ENCODE assay signal across 26 cellular contexts in genomic region chr2:10821291-10821690, GRCh38. TPM values are rescaled to one million over a fixed set of nuclear protein-coding genes. Genes with fewer than 3 reads are reported as not detected.
A peak's percentile ranks its signal among the peaks of the same experiment; 100 is the strongest.
DNase-seq lines count a peak whose midpoint lies in the region; ATAC-seq, FAIRE-seq and TF ChIP-seq lines count a peak whose summit lies in the region.
"Had no signal": no experiment of that assay in that cellular context is flagged by ENCODE, and none has a peak within 500 bp of the region (broad histone marks: within the 10 kb centered on the region; RNA-seq: fewer than 3 reads in every experiment).

No MANE protein-coding gene starts in this region.

- H3K4me1 ChIP-seq in K562 (replicated peaks in 1 of 2; ENCODE audit: control insufficient read depth in 2 of 2, insufficient read depth in 2 of 2, low read length in 2 of 2) = peaks cover 0 to 3% of the 10 kb centered on the region in 2 experiments; a peak in 1 of 5 replicates
- no peaks in the 10 kb centered on the region for H3K4me1 ChIP-seq in breast epithelium
- H3K4me1 ChIP-seq: SJCRH30, thyroid gland had no signal

- no peaks in the 10 kb centered on the region for H4K20me1 ChIP-seq in K562 (replicated peaks; ENCODE audit: control insufficient read depth, insufficient read depth, low read length)

- H3K36me3 ChIP-seq in K562 (ENCODE audit: control insufficient read depth, insufficient read depth, low read length) (no peaks in the 10 kb centered on the region), breast epithelium (no peaks in the 10 kb centered on the region)
- H3K36me3 ChIP-seq: heart right ventricle, SJCRH30, thyroid gland had no signal

- POLR2A ChIA-PET in K562 (lab: Yijun Ruan, JAX) = no interaction called here

- intact Hi-C loops in K562 (cut with micrococcal nuclease) = no loop called here
- intact Hi-C loops in breast epithelium (cut with DNase I; ENCODE audit: low total_unique reads) = no loop called here

- peaks cover 45 to 67% of the 10 kb centered on the region in 2 experiments for H3K27me3 ChIP-seq in K562 (ENCODE audit: control insufficient read depth in 2 of 2, insufficient read depth in 2 of 2, low read length in 2 of 2)
- no peaks in the 10 kb centered on the region for H3K27me3 ChIP-seq in breast epithelium
- H3K27me3 ChIP-seq: body of pancreas, thyroid gland had no signal

- BruUV-seq in K562 (replicated peaks; lab: Mats Ljungman, UMichigan) = no TSS peak

- H3K27ac ChIP-seq in K562 (ENCODE audit: extremely low read depth, low read depth, low read length) = no peak overlapping the region
- no peak overlapping the region for H3K27ac ChIP-seq in breast epithelium
- H3K27ac ChIP-seq: 22Rv1, body of pancreas, PC-9, SJCRH30, thyroid gland, VCaP had no signal

- H3K4me2 ChIP-seq in K562 (ENCODE audit: insufficient read depth, low read length) = no peak overlapping the region
- H3K4me2 ChIP-seq: PC-9 had no signal

- H3K9ac ChIP-seq in K562 (ENCODE audit: insufficient read depth in 1 of 2, low read depth in 2 of 2, low read length in 2 of 2) = no peak overlapping the region

- no peak overlapping the region for H3K4me3 ChIP-seq in NB4 (ENCODE audit: low read depth, low read length)
- H3K4me3 ChIP-seq in K562 = no peak overlapping the region
- H3K4me3 ChIP-seq in breast epithelium = no peak overlapping the region
- H3K4me3 ChIP-seq: body of pancreas, heart right ventricle, PC-9, SJCRH30, thyroid gland had no signal

- CTCF ChIA-PET in K562 (lab: Yijun Ruan, JAX; ENCODE audit: low intra/inter-chr PET ratio) = no interaction called here

- TF ChIP-seq POLR2A in NB4 (IDR thresholded peaks at IDR 0.05; ENCODE audit: extremely low read depth, insufficient read length) = no peak
- no peak for TF ChIP-seq POLR2A in K562 (conservative IDR thresholded peaks at IDR 0.05)
- no peak for TF ChIP-seq POLR2A in breast epithelium (IDR thresholded peaks at IDR 0.05)

- H2AFZ ChIP-seq in K562 (ENCODE audit: low read depth, low read length) = no peak overlapping the region
- H2AFZ ChIP-seq: PC-9 had no signal

- WGBS in K562 (ENCODE audit: insufficient coverage, low coverage, missing lambda C conversion rate) = 1% methylated on average over 6 of the region's 6 CpGs

- FAIRE-seq in K562 (lab: Jason Lieb, UNC) = no peak
- FAIRE-seq: G401.6 had no signal

- no peaks in the 10 kb centered on the region for H3K9me3 ChIP-seq in K562 (replicated peaks; ENCODE audit: control insufficient read depth, insufficient read depth, low read depth, low read length)
- H3K9me3 ChIP-seq in breast epithelium = no peaks in the 10 kb centered on the region
- H3K9me3 ChIP-seq: body of pancreas, thyroid gland had no signal

- DNase-seq in NCI-H748 (lab: John Stamatoyannopoulos, UW; ENCODE audit: unreplicated experiment) (peak; percentile 12), NCI-H748 treated with DMSO at 0.1 percent for 48 hours (lab: John Stamatoyannopoulos, UW) (no peak), NB4 (ENCODE audit: low read depth) (peak; percentile 28), K562 (ENCODE audit: extremely low read depth in 1 of 4, low spot score in 3 of 4) (no peak), pons (ENCODE audit: low spot score) (peak; percentile 41), NCI-H1694 (lab: John Stamatoyannopoulos, UW) (no peak), breast epithelium (ENCODE audit: low spot score in 2 of 2) (no peak), NCI-H2227 treated with DMSO at 0.1 percent for 48 hours (lab: John Stamatoyannopoulos, UW) (no peak)
- DNase-seq: activated CD4-positive, alpha-beta T cell treated with anti-CD3 and anti-CD28 coated beads, Interleukin-2, amount 10 ng/mL, durations not matched to agents 24 days and 14 days; activated T-cell treated with anti-CD3 and anti-CD28 coated beads, Interleukin-2, amount 50 U/mL, for 4 hours; CD4-positive, alpha-beta memory T cell; DMS53; effector CD4-positive, alpha-beta T cell; erythroblast; NCI-H187 treated with DMSO at 0.1 percent for 48 hours; NCI-H774; nephron progenitor cell; PC-9; SJCRH30; stimulated activated CD4-positive, alpha-beta T cell treated with anti-CD3 and anti-CD28 coated beads, Interleukin-15, amount 100 ng/mL, for 24 hours; thyroid gland had no signal

- H3K9me1 ChIP-seq in K562 (ENCODE audit: control insufficient read depth, insufficient read depth, low read length) = no peaks in the 10 kb centered on the region

- no peak for TF ChIP-seq EP300 in K562 (IDR thresholded peaks at IDR 0.05; ENCODE audit: low read length)

- TF ChIP-seq CTCF in NB4 (IDR thresholded peaks at IDR 0.05; ENCODE audit: low read depth, low read length) (no peak), K562 (IDR thresholded peaks at IDR 0.05 in 2 of 3, conservative IDR thresholded peaks at IDR 0.05 in 1 of 3; ENCODE audit: insufficient read depth in 2 of 3, low read depth in 1 of 3, low read length in 3 of 3) (no peak), breast epithelium (IDR thresholded peaks at IDR 0.05) (no peak)

- no peak for TF ChIP-seq RAD21 in K562 (CRISPR knock-in tag; conservative IDR thresholded peaks at IDR 0.05 in 1 of 2, IDR thresholded peaks at IDR 0.05 in 1 of 2)

- H3K79me2 ChIP-seq in K562 (ENCODE audit: control insufficient read depth, insufficient read depth, low read length) = no peaks in the 10 kb centered on the region

- no peak for ATAC-seq in K562
- ATAC-seq: activated T-cell treated with anti-CD3 and anti-CD28 coated beads, Interleukin-2, amount 50 U/mL, for 4 hours; body of pancreas had no signal

- in situ Hi-C loops in K562 (cut with MboI) = no loop called here

TF ChIP-seq in K562, 482 proteins besides CTCF, POLR2A, EP300 and RAD21:
- peak; percentile 19; the same call in 1 of the 2 replicates for TF ChIP-seq ZNF316 (IDR thresholded peaks at IDR 0.05)
- TF ChIP-seq MEIS2 (IDR thresholded peaks at IDR 0.05; ENCODE audit: partially characterized antibody) = no peak
- peak; percentile 50 for TF ChIP-seq MAFG (tag; conservative IDR thresholded peaks at IDR 0.05)

RNA-seq across cellular contexts. Expression of gene PDIA6, which starts 8.7 kb away (rescaled TPM):
- total RNA-seq in K562 (2011; cell fraction: chromatin; rRNA removed; ENCODE audit: low replicate concordance) = 169 and 243 TPM in 2 replicates
- 249 and 253 TPM in 2 replicates for total RNA-seq in K562 (2011; cell fraction: nucleolus; rRNA removed)
- total RNA-seq in K562 (2011; cell fraction: nucleoplasm; rRNA removed) = 314 and 381 TPM in 2 replicates
- total RNA-seq in K562 (2014; rRNA removed) = 171 and 185 TPM in 2 replicates
- total RNA-seq in K562 (2014; rRNA removed; fragmentation: Illumina TruSeq; extraction: Trizol) = 226 and 229 TPM in 2 replicates
- 226 and 233 TPM in 2 replicates for total RNA-seq in K562 (2015; rRNA removed; fragmentation: Illumina TruSeq; extraction: Trizol)
- total RNA-seq in K562 (2021) = 196 and 198 TPM in 2 replicates
- 184 and 234 TPM in 2 replicates for polyA plus RNA-seq in K562 (2011; rRNA removed)
- 78.8 and 175 TPM in 2 replicates for polyA plus RNA-seq in K562 (2011; cell fraction: cytosol; rRNA removed)
- polyA plus RNA-seq in K562 (2011; cell fraction: nucleus; rRNA removed) = 44.2 and 80.3 TPM in 2 replicates
- 231 and 241 TPM in 2 replicates for polyA plus RNA-seq in K562 (2012)
- 218 and 268 TPM in 2 replicates for polyA plus RNA-seq in K562 (2014; fragmentation: Illumina TruSeq; extraction: Trizol)
- polyA plus RNA-seq in K562 (2014; fragmentation: Nextera tagmentation; extraction: Ambion mirVana) = 100 to 1,000 TPM; 166 to 257 TPM
- 189 and 200 TPM in 2 replicates for polyA plus RNA-seq in K562 (2014; rRNA removed)
- polyA minus RNA-seq in K562 (2011; rRNA and poly(A)+ RNA removed) = 211 and 234 TPM in 2 replicates
- polyA minus RNA-seq in K562 (2011; cell fraction: cytosol; rRNA and poly(A)+ RNA removed) = 74.0 and 79.4 TPM in 2 replicates
- polyA minus RNA-seq in K562 (2011; cell fraction: nucleus; rRNA and poly(A)+ RNA removed) = 19.8 and 37.5 TPM in 2 replicates
- total RNA-seq in breast epithelium = 100 to 1,000 TPM in 2 of 3 donors, 10 to 100 TPM in 1; 84.7 to 118 (median 108) TPM

Comparison
In these comparisons a context has a peak if more than half of its experiments do, and no peak if none do; other contexts are left out.
1. DNase-seq: peak in NCI-H748 (single experiment), NB4 (single experiment) and pons (single experiment); none in NCI-H748 treated with DMSO at 0.1 percent for 48 hours (single experiment), K562 (0 of 4), NCI-H1694 (single experiment), breast epithelium (0 of 2) and NCI-H2227 treated with DMSO at 0.1 percent for 48 hours (single experiment).